ENCODE assay signal across 26 cellular contexts in the genomic region with DNA sequence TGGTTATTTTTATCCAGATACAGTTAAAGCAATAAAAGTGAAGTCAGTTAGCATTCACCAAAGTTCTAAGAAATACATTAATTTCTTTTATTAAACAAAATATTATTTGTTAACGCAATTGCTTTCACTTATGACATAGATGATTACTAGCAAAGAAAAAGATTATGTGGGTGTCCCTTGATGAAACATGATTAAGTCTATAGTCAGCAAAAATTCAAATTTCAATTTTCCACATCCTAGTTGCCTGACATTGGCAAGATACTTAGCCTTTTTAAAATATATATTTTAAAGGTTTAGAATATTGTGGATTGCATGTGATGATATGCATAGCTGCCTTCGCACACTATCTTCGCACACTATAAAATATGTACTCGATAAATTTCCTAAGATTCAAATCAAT.
"Had no signal": no experiment of that assay in that cellular context is flagged by ENCODE, and none has a peak within 500 bp of the region (broad histone marks: within the 10 kb centered on the region; RNA-seq: fewer than 3 reads in every experiment).

No MANE protein-coding gene starts in this region.

- H3K36me3 ChIP-seq: esophagus squamous epithelium, gastrocnemius medialis, heart right ventricle, left lung, lower lobe of right lung had no signal

- H3K9me3 ChIP-seq: gastrocnemius medialis, lower lobe of right lung had no signal

- H3K27ac ChIP-seq: epithelial cell of prostate, esophagus squamous epithelium, gastrocnemius medialis, heart right ventricle, left lung, lower lobe of right lung had no signal

- H3K4me1 ChIP-seq: esophagus squamous epithelium, gastrocnemius medialis, heart right ventricle, left lung, lower lobe of right lung had no signal

- DNase-seq: cortex of kidney; effector CD8-positive, alpha-beta T cell; effector memory CD8-positive, alpha-beta T cell; endodermal cell; erythroblast; esophagus squamous epithelium; foreskin fibroblast; foreskin melanocyte; gastrocnemius medialis; glutamatergic neuron; head of caudate nucleus; heart right ventricle; hippocampal formation; left cardiac atrium; left lung; left ventricle myocardium superior; lower lobe of right lung; mesenchymal stem cell; mucosa of descending colon; naive B cell; naive thymus-derived CD8-positive, alpha-beta T cell had no signal

- H3K27me3 ChIP-seq: esophagus squamous epithelium, gastrocnemius medialis, heart right ventricle, left lung had no signal

- H3K4me3 ChIP-seq: esophagus squamous epithelium, gastrocnemius medialis, heart right ventricle, left lung, lower lobe of right lung, mucosa of descending colon had no signal

- FAIRE-seq: endometrium, islet of Langerhans, keratinocyte had no signal

- ATAC-seq: effector memory CD8-positive, alpha-beta T cell; esophagus mucosa; gastrocnemius medialis; heart right ventricle; left cardiac atrium; left lung; left ventricle myocardium superior; lower lobe of right lung; mucosa of descending colon; naive thymus-derived CD8-positive, alpha-beta T cell had no signal
